Comparison of ENCODE assay signal across 23 cellular contexts in the genomic region with DNA sequence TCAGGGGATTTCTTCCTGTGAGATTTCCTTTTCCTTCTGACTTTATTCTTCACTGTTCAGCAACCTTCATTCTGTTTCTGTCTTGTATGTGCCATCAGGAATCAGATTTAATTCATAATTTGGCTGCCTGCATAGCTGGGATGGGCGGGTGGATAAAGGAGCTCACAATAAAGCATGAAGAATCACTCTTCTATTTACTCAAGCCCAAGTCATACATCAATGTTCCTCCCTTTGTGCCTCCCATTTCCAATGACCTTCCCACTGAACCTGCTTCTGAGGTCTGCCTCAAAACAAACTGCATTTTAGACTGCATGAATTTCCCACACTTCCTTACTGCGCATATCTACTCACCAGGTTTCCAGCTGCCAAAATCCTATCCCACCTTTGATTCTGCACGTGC. TPM values are rescaled to one million over a fixed set of nuclear protein-coding genes. Genes with fewer than 3 reads are reported as not detected.
DNase-seq lines count a peak whose midpoint lies in the region; ATAC-seq and TF ChIP-seq lines count a peak whose summit lies in the region.
"Had no signal": no experiment of that assay in that cellular context is flagged by ENCODE, and none has a peak within 500 bp of the region (broad histone marks: within the 10 kb centered on the region; RNA-seq: fewer than 3 reads in every experiment).

No MANE protein-coding gene starts in this region.

- TF ChIP-seq POLR2A in transverse colon (IDR thresholded peaks at IDR 0.05) (no peak), lower leg skin (IDR thresholded peaks at IDR 0.05) (no peak)

- no peak overlapping the region for H3K9ac ChIP-seq in SK-N-MC (ENCODE audit: insufficient read length)

- H3K4me1 ChIP-seq in HEK293 (ENCODE audit: control insufficient read depth, insufficient read depth, low read length) (peaks cover 21% of the 10 kb centered on the region), foreskin keratinocyte (peaks cover 79% of the 10 kb centered on the region), transverse colon (peaks cover 15 to 44% (median 21%) of the 10 kb centered on the region in 4 donors)

- H3K27me3 ChIP-seq in foreskin keratinocyte (no peaks in the 10 kb centered on the region), transverse colon (no peaks in the 10 kb centered on the region)
- H3K27me3 ChIP-seq: gastroesophageal sphincter, right lobe of liver had no signal

- WGBS in transverse colon (ENCODE audit: low coverage in 1 of 2), 2 donors = 57 to 63% methylated on average over 3 of the region's 3 CpGs
- WGBS in lower leg skin, 2 donors = 66 to 75% methylated on average over 3 of the region's 3 CpGs

- H3K9me3 ChIP-seq in HEK293 (ENCODE audit: control insufficient read depth, insufficient read depth, low read depth, low read length) (no peaks in the 10 kb centered on the region), SK-N-MC (ENCODE audit: low read depth, low read length) (no peaks in the 10 kb centered on the region), transverse colon (no peaks in the 10 kb centered on the region)
- H3K9me3 ChIP-seq: gastroesophageal sphincter, right lobe of liver had no signal

- in situ Hi-C loops in transverse colon (cut with MboI; ENCODE audit: low pct_ligation_motif_present in 1 of 4, low pct_unique_long_range_greater_than_20kb in 1 of 4, low sequenced_read_pairs in 3 of 4) = loop anchor here in 1 of 4 donors (25.0 kb wide), 1 partner anchor 995 kb away; a partner anchor contains a TSS

- CTCF ChIA-PET in HEK293 (lab: Yijun Ruan, JAX) = interaction anchor here (1.1 kb wide), 1 partner anchor 9 kb away, joined by 3 read pairs; no protein-coding TSS in a partner anchor

- H3K4me3 ChIP-seq in HEK293 (ENCODE audit: low read depth, low read length) (no peak overlapping the region), SK-N-MC (no peak overlapping the region), transverse colon (no peak overlapping the region), lower leg skin (ENCODE audit: low read depth, poor library complexity, severe bottlenecking) (no peak overlapping the region)
- H3K4me3 ChIP-seq: gastroesophageal sphincter, right lobe of liver had no signal

- H3K36me3 ChIP-seq in HEK293 (ENCODE audit: control insufficient read depth in 2 of 2, insufficient read depth in 1 of 2, low read length in 2 of 2) = no peaks in the 10 kb centered on the region
- H3K36me3 ChIP-seq in SK-N-MC (ENCODE audit: insufficient read depth, low read length) = no peaks in the 10 kb centered on the region; the same call in 1 of the 2 replicates
- H3K36me3 ChIP-seq in transverse colon = no peaks in the 10 kb centered on the region
- H3K36me3 ChIP-seq: gastroesophageal sphincter, right lobe of liver had no signal

- POLR2A ChIA-PET in HEK293 (lab: Yijun Ruan, JAX) = no interaction called here

- TF ChIP-seq CTCF in HEK293 (tag by site-specific recombination; IDR thresholded peaks at IDR 0.05) = no peak
- TF ChIP-seq CTCF in foreskin keratinocyte (conservative IDR thresholded peaks at IDR 0.05) = no peak
- TF ChIP-seq CTCF in transverse colon (IDR thresholded peaks at IDR 0.05) = no peak
- no peak for TF ChIP-seq CTCF in lower leg skin (IDR thresholded peaks at IDR 0.05)

- TF ChIP-seq EP300 in transverse colon (IDR thresholded peaks at IDR 0.05; ENCODE audit: low read depth) = no peak

- no peak overlapping the region for H3K27ac ChIP-seq in HEK293 (ENCODE audit: extremely low read depth, low read depth, low read length)
- peak overlapping the region; percentile 33; the same call in 1 of the 2 replicates for H3K27ac ChIP-seq in SK-N-MC
- H3K27ac ChIP-seq in foreskin keratinocyte = peak overlapping the region; percentile 71
- H3K27ac ChIP-seq in transverse colon = peak overlapping the region in 3 of 4 donors; percentile 41 to 51 (median 46)
- H3K27ac ChIP-seq: right lobe of liver had no signal

- no peak for ATAC-seq in foreskin keratinocyte
- ATAC-seq: gastroesophageal sphincter had no signal

- intact Hi-C loops in transverse colon (cut with DNase I; ENCODE audit: low total_unique reads) (no loop called here), lower leg skin (cut with DNase I; ENCODE audit: low total_unique reads) (no loop called here)

- DNase-seq in SK-N-MC (ENCODE audit: low read depth, low spot score) (no peak), foreskin keratinocyte (no peak), transverse colon (no peak), lower leg skin (ENCODE audit: low spot score in 2 of 2) (no peak), pons (ENCODE audit: low spot score) (no peak), LoVo (ENCODE audit: low spot score) (no peak)
- DNase-seq: activated naive CD4-positive, alpha-beta T cell treated with anti-CD3 and anti-CD28 coated beads for 36 hours; activated T-cell treated with anti-CD3 and anti-CD28 coated beads, Interleukin-2, amount 50 U/mL, for 48 hours; amygdala; CD4-positive, alpha-beta T cell; DMS153; islet precursor cell; NCI-H1694; NCI-H2171 treated with DMSO at 0.1 percent for 48 hours; NCI-H774; right lobe of liver; SHP77; stimulated activated CD8-positive, alpha-beta memory T cell treated with anti-CD3 and anti-CD28 coated beads, Interleukin-4, amount 100 ng/mL, for 48 hours; T-helper 1 cell had no signal

TF ChIP-seq in HEK293, 187 proteins besides CTCF, POLR2A, EP300 and RAD21:
- TF ChIP-seq ZNF239 (tag by site-specific recombination; IDR thresholded peaks at IDR 0.05) = no peak
- TF ChIP-seq ZNF555 (tag by site-specific recombination; conservative IDR thresholded peaks at IDR 0.05) = no peak
- TF ChIP-seq ZSCAN30 (tag by site-specific recombination; IDR thresholded peaks at IDR 0.05) = no peak
- TF ChIP-seq ZBTB21 (tag by site-specific recombination; IDR thresholded peaks at IDR 0.05) = no peak
- TF ChIP-seq WT1 (tag by site-specific recombination; IDR thresholded peaks at IDR 0.05) = peak; percentile 92
- TF ChIP-seq KLF1 (tag by site-specific recombination; IDR thresholded peaks at IDR 0.05) = peak; percentile 58
- TF ChIP-seq ZNF341 (tag by site-specific recombination; IDR thresholded peaks at IDR 0.05; ENCODE audit: low read depth) = no peak

RNA-seq across cellular contexts. Expression of a gene that starts 14.0 kb away (rescaled TPM):
- total RNA-seq in foreskin keratinocyte (36.6 and 41.4 TPM in 2 replicates), transverse colon (10 to 100 TPM in 1 of 4 donors, 1 to 10 TPM in 2, under 1 TPM in 1; 0.40 to 20.6 (median 7.5) TPM), lower leg skin (10 to 100 TPM; 18.9 to 24.4 (median 21.0) TPM)
- 13.9 and 14.2 TPM in 2 replicates for polyA plus RNA-seq in foreskin keratinocyte
- total RNA-seq: activated CD8-positive, alpha-beta memory T cell treated with anti-CD3 and anti-CD28 coated beads for 36 hours; activated naive CD4-positive, alpha-beta T cell treated with anti-CD3 and anti-CD28 coated beads for 36 hours; CD4-positive, alpha-beta T cell; OCI-LY7 had no signal
